In genomic region chr1:218983848-218984247, GRCh38 we compare ENCODE assay signal across 13 cellular contexts.
A peak's percentile ranks its signal among the peaks of the same experiment; 100 is the strongest.
DNase-seq lines count a peak whose midpoint lies in the region; ATAC-seq lines count a peak whose summit lies in the region.
"Had no signal": no experiment of that assay in that cellular context is flagged by ENCODE, and none has a peak within 500 bp of the region (broad histone marks: within the 10 kb centered on the region; RNA-seq: fewer than 3 reads in every experiment).

No MANE protein-coding gene starts in this region.

- H2BK12ac ChIP-seq in mesenchymal stem cell (ENCODE audit: low read length in 2 of 2), result no peak overlapping the region

- H3K4ac ChIP-seq in mesenchymal stem cell (ENCODE audit: low read depth in 1 of 2, low read length in 2 of 2), result no peak overlapping the region

- H2BK120ac ChIP-seq in mesenchymal stem cell (ENCODE audit: low read depth, low read length), result no peak overlapping the region

- no peak overlapping the region for H4K91ac ChIP-seq in mesenchymal stem cell (ENCODE audit: low read length)

- ATAC-seq in HG02798 (IDR thresholded peaks at IDR 0.05; ENCODE audit: poor library complexity, unreplicated experiment) (peak; percentile 49), GM21360 (IDR thresholded peaks at IDR 0.05; ENCODE audit: unreplicated experiment) (no peak), HG03432 (IDR thresholded peaks at IDR 0.05; ENCODE audit: unreplicated experiment) (no peak)
- ATAC-seq: activated T-cell treated with anti-CD3 and anti-CD28 coated beads, Interleukin-2, amount 50 U/mL, for 4 hours had no signal

- H3K18ac ChIP-seq in mesenchymal stem cell (ENCODE audit: low read depth in 1 of 2, low read length in 2 of 2), result no peak overlapping the region

- H3K4me2 ChIP-seq in mesenchymal stem cell (ENCODE audit: low read length, poor library complexity, severe bottlenecking), result no peak overlapping the region

- no peak overlapping the region for H3K23ac ChIP-seq in mesenchymal stem cell (ENCODE audit: low read length in 2 of 2)

- H3K4me3 ChIP-seq in mesenchymal stem cell (ENCODE audit: insufficient read depth in 1 of 2, low read depth in 1 of 2, low read length in 2 of 2), result no peak overlapping the region

- no peaks in the 10 kb centered on the region for H3K36me3 ChIP-seq in mesenchymal stem cell (ENCODE audit: control insufficient read depth in 1 of 2, insufficient read depth in 2 of 2, low read depth in 1 of 2, low read length in 2 of 2)

- H3K9ac ChIP-seq in mesenchymal stem cell (ENCODE audit: low read length), result no peak overlapping the region

- H3K4me1 ChIP-seq in mesenchymal stem cell (ENCODE audit: control insufficient read depth, insufficient read depth, low read depth, low read length), result no peaks in the 10 kb centered on the region

- no peak overlapping the region for H2BK15ac ChIP-seq in mesenchymal stem cell (ENCODE audit: low read depth, poor library complexity, severe bottlenecking)

- 80% methylated on average over 2 of the region's 4 CpGs for WGBS in mesenchymal stem cell

- H4K8ac ChIP-seq in mesenchymal stem cell (ENCODE audit: low read length), result no peak overlapping the region

- no peaks in the 10 kb centered on the region for H3K27me3 ChIP-seq in mesenchymal stem cell (ENCODE audit: control insufficient read depth in 1 of 2, insufficient read depth in 1 of 2, low read length in 2 of 2)

- DNase-seq in ELR (ENCODE audit: low read depth), result peak; percentile 30
- peak; percentile 4 for DNase-seq in SW480 (ENCODE audit: low spot score)
- DNase-seq in mesenchymal stem cell, result peak; percentile 4
- DNase-seq in DMS114 treated with DMSO at 0.1 percent for 48 hours (lab: John Stamatoyannopoulos, UW; ENCODE audit: unreplicated experiment), result no peak
- DNase-seq in HPDE6-E6E7 (ENCODE audit: extremely low spot score), result no peak
- DNase-seq: activated T-cell treated with anti-CD3 and anti-CD28 coated beads, Interleukin-2, amount 50 U/mL, for 4 hours; cerebellar nuclear complex; head of caudate nucleus; NCI-H2171 treated with DMSO at 0.1 percent for 48 hours; stimulated activated CD4-positive, alpha-beta T cell treated with anti-CD3 and anti-CD28 coated beads, Interleukin-12 subunit alpha, Interleukin-12 subunit beta, amount 100 ng/mL, for 4 hours had no signal

- no peak overlapping the region for H2BK5ac ChIP-seq in mesenchymal stem cell (ENCODE audit: low read depth, low read length, poor library complexity, severe bottlenecking)

- H3K14ac ChIP-seq in mesenchymal stem cell (ENCODE audit: low read length in 2 of 2), result no peak overlapping the region

- H3K79me1 ChIP-seq in mesenchymal stem cell (replicated peaks; ENCODE audit: low read length, poor library complexity, severe bottlenecking), result no peaks in the 10 kb centered on the region

- H2AK5ac ChIP-seq in mesenchymal stem cell (ENCODE audit: low read length, severe bottlenecking), result no peak overlapping the region

- peaks cover 3% of the 10 kb centered on the region for H3K9me3 ChIP-seq in mesenchymal stem cell (ENCODE audit: control insufficient read depth, low read length)

- H3K27ac ChIP-seq in mesenchymal stem cell (ENCODE audit: low read length, poor library complexity, severe bottlenecking), result no peak overlapping the region

- H2AFZ ChIP-seq in mesenchymal stem cell (ENCODE audit: low read depth, low read length), result no peak overlapping the region

Comparison
In these comparisons a context has a peak if more than half of its experiments do, and no peak if none do; other contexts are left out.
1. DNase-seq: peak in ELR (single experiment), SW480 (single experiment) and mesenchymal stem cell (single experiment); none in DMS114 treated with DMSO at 0.1 percent for 48 hours (single experiment) and HPDE6-E6E7 (single experiment).